Comparison of ENCODE assay signal across 23 cellular contexts in genomic region chr15:57031082-57031481, GRCh38.
DNase-seq lines count a peak whose midpoint lies in the region; ATAC-seq lines count a peak whose summit lies in the region.
"Had no signal": no experiment of that assay in that cellular context is flagged by ENCODE, and none has a peak within 500 bp of the region (broad histone marks: within the 10 kb centered on the region; RNA-seq: fewer than 3 reads in every experiment).

No MANE protein-coding gene starts in this region.

- no peak overlapping the region for H4K91ac ChIP-seq in mesenchymal stem cell (ENCODE audit: low read length)

- no peak overlapping the region for H2AFZ ChIP-seq in mesenchymal stem cell (ENCODE audit: low read depth, low read length)

- no peaks in the 10 kb centered on the region for H3K27me3 ChIP-seq in mesenchymal stem cell (ENCODE audit: control insufficient read depth in 1 of 2, insufficient read depth in 1 of 2, low read length in 2 of 2)
- H3K27me3 ChIP-seq: body of pancreas, tibial artery had no signal

- no peak overlapping the region for H2BK12ac ChIP-seq in mesenchymal stem cell (ENCODE audit: low read length in 2 of 2)

- H3K9me3 Mint-ChIP-seq in activated CD8-positive, alpha-beta memory T cell treated with anti-CD3 and anti-CD28 coated beads, Interleukin-2, amount 10 ng/mL, durations not matched to agents 7 days and 5 days (ENCODE audit: low read depth), result no peaks in the 10 kb centered on the region
- H3K9me3 Mint-ChIP-seq: activated naive CD4-positive, alpha-beta T cell treated with anti-CD3 and anti-CD28 coated beads, Interleukin-2, amount 50 U/mL, for 24 hours; H9 had no signal

- H3K23ac ChIP-seq in mesenchymal stem cell (ENCODE audit: low read length in 2 of 2), result no peak overlapping the region

- no peak overlapping the region for H3K27ac Mint-ChIP-seq in activated CD8-positive, alpha-beta memory T cell treated with anti-CD3 and anti-CD28 coated beads, Interleukin-2, amount 10 ng/mL, durations not matched to agents 7 days and 5 days
- H3K27ac Mint-ChIP-seq: B cell had no signal

- H3K9ac ChIP-seq in mesenchymal stem cell (ENCODE audit: low read length), result peak overlapping the region; percentile 62

- H2BK15ac ChIP-seq in mesenchymal stem cell (ENCODE audit: low read depth, poor library complexity, severe bottlenecking), result no peak overlapping the region

- H3K9me3 ChIP-seq in mesenchymal stem cell (ENCODE audit: control insufficient read depth, low read length), result no peaks in the 10 kb centered on the region
- H3K9me3 ChIP-seq: body of pancreas, tibial artery had no signal

- H3K79me1 ChIP-seq in mesenchymal stem cell (replicated peaks; ENCODE audit: low read length, poor library complexity, severe bottlenecking), result peaks cover 14% of the 10 kb centered on the region

- H3K36me3 Mint-ChIP-seq in activated CD8-positive, alpha-beta memory T cell treated with anti-CD3 and anti-CD28 coated beads, Interleukin-2, amount 10 ng/mL, durations not matched to agents 7 days and 5 days, result no peaks in the 10 kb centered on the region

- H3K4me3 ChIP-seq in mesenchymal stem cell (ENCODE audit: insufficient read depth in 1 of 2, low read depth in 1 of 2, low read length in 2 of 2), result no peak overlapping the region
- H3K4me3 ChIP-seq: body of pancreas, tibial artery had no signal

- H3K27ac ChIP-seq in mesenchymal stem cell (ENCODE audit: low read length, poor library complexity, severe bottlenecking), result peak overlapping the region; percentile 39
- H3K27ac ChIP-seq in temporal lobe (ENCODE audit: low read depth, low read length), result peak overlapping the region; percentile 93
- H3K27ac ChIP-seq: body of pancreas had no signal

- no peak overlapping the region for H2BK5ac ChIP-seq in mesenchymal stem cell (ENCODE audit: low read depth, low read length, poor library complexity, severe bottlenecking)

- H3K4me1 ChIP-seq in mesenchymal stem cell (ENCODE audit: control insufficient read depth, insufficient read depth, low read depth, low read length), result peaks cover 6% of the 10 kb centered on the region

- H3K4ac ChIP-seq in mesenchymal stem cell (ENCODE audit: low read depth in 1 of 2, low read length in 2 of 2), result no peak overlapping the region

- no peak overlapping the region for H3K4me2 ChIP-seq in mesenchymal stem cell (ENCODE audit: low read length, poor library complexity, severe bottlenecking)

- H3K18ac ChIP-seq in mesenchymal stem cell (ENCODE audit: low read depth in 1 of 2, low read length in 2 of 2), result no peak overlapping the region

- H2AK5ac ChIP-seq in mesenchymal stem cell (ENCODE audit: low read length, severe bottlenecking), result no peak overlapping the region

- H3K14ac ChIP-seq in mesenchymal stem cell (ENCODE audit: low read length in 2 of 2), result no peak overlapping the region

- no peak overlapping the region for H4K8ac ChIP-seq in mesenchymal stem cell (ENCODE audit: low read length)

- peak; percentile 4 for DNase-seq in NCI-H2029 treated with DMSO at 0.1 percent for 48 hours (lab: John Stamatoyannopoulos, UW)
- no peak for DNase-seq in NCI-H2029 (lab: John Stamatoyannopoulos, UW)
- peak; percentile 24 for DNase-seq in astrocyte of the hippocampus (ENCODE audit: low read depth, low spot score)
- DNase-seq in mesenchymal stem cell, result no peak
- no peak for DNase-seq in activated CD8-positive, alpha-beta memory T cell treated with anti-CD3 and anti-CD28 coated beads, Interleukin-2, amount 10 ng/mL, durations not matched to agents 7 days and 5 days
- DNase-seq in NCI-H1694 (lab: John Stamatoyannopoulos, UW), result no peak
- DNase-seq: 8988T; activated T-cell treated with anti-CD3 and anti-CD28 coated beads, Interleukin-2, amount 50 U/mL, for 48 hours; H9; left colon; NCI-H2171; PC-3; retina; SIG-M5 had no signal

- CTCF ChIA-PET in activated CD8-positive, alpha-beta memory T cell treated with anti-CD3 and anti-CD28 coated beads, Interleukin-2, amount 10 ng/mL, durations not matched to agents 7 days and 5 days (lab: Charles Lee), result no interaction called here

- ATAC-seq in activated CD8-positive, alpha-beta memory T cell treated with anti-CD3 and anti-CD28 coated beads, Interleukin-2, amount 10 ng/mL, durations not matched to agents 7 days and 5 days, result no peak
- no peak for ATAC-seq in GM21576 (IDR thresholded peaks at IDR 0.05; ENCODE audit: unreplicated experiment)
- ATAC-seq: activated CD4-positive, CD25-positive, alpha-beta regulatory T cell treated with anti-CD3 and anti-CD28 coated beads, Interleukin-2, amount 50 U/mL, for 24 hours; body of pancreas; esophagus mucosa; HepG2; left colon; PC-3 had no signal

- peaks cover 2% of the 10 kb centered on the region for H3K4me1 Mint-ChIP-seq in activated CD8-positive, alpha-beta memory T cell treated with anti-CD3 and anti-CD28 coated beads, Interleukin-2, amount 10 ng/mL, durations not matched to agents 7 days and 5 days

- H3K36me3 ChIP-seq in mesenchymal stem cell (ENCODE audit: control insufficient read depth in 1 of 2, insufficient read depth in 2 of 2, low read depth in 1 of 2, low read length in 2 of 2), result no peaks in the 10 kb centered on the region
- H3K36me3 ChIP-seq: tibial artery had no signal

- no peak overlapping the region for H2BK120ac ChIP-seq in mesenchymal stem cell (ENCODE audit: low read depth, low read length)

- H3K4me3 Mint-ChIP-seq in activated CD8-positive, alpha-beta memory T cell treated with anti-CD3 and anti-CD28 coated beads, Interleukin-2, amount 10 ng/mL, durations not matched to agents 7 days and 5 days, result no peak overlapping the region
- H3K4me3 Mint-ChIP-seq: activated naive CD4-positive, alpha-beta T cell treated with anti-CD3 and anti-CD28 coated beads, Interleukin-2, amount 50 U/mL, for 24 hours; B cell; H9 had no signal

- WGBS in mesenchymal stem cell, result no CpG with 5 or more reads among the region's 1 CpG

- H3K27me3 Mint-ChIP-seq in activated CD8-positive, alpha-beta memory T cell treated with anti-CD3 and anti-CD28 coated beads, Interleukin-2, amount 10 ng/mL, durations not matched to agents 7 days and 5 days, result no peaks in the 10 kb centered on the region
- H3K27me3 Mint-ChIP-seq: activated naive CD4-positive, alpha-beta T cell treated with anti-CD3 and anti-CD28 coated beads, Interleukin-2, amount 50 U/mL, for 24 hours; B cell had no signal

Comparison
In these comparisons a context has a peak if more than half of its experiments do, and no peak if none do; other contexts are left out.
1. DNase-seq: peak in NCI-H2029 treated with DMSO at 0.1 percent for 48 hours (single experiment) and astrocyte of the hippocampus (single experiment); none in NCI-H2029 (single experiment), mesenchymal stem cell (single experiment), activated CD8-positive, alpha-beta memory T cell treated with anti-CD3 and anti-CD28 coated beads, Interleukin-2, amount 10 ng/mL, durations not matched to agents 7 days and 5 days (single experiment) and NCI-H1694 (single experiment).